13 cellular contexts compared by ENCODE assay signal in the genomic region with DNA sequence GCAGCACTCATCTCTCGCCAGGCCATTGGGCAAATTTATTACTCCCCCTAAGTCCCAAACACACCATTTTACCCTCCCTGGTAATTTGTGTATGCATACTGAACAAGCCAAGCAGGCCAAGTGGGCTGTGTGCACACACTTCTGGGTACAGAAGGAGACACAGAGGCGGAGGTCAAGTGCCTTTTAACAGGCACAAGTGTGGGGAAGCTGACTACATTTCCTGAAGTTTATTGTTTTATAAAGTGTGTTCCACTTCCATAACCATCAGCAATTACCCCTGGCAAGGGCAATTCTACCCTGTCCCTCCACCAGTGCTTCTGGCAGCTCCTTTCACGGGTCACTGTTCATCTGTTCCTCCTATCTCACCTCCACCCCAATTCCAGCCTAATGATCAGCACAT.
"Had no signal": no experiment of that assay in that cellular context is flagged by ENCODE, and none has a peak within 500 bp of the region (broad histone marks: within the 10 kb centered on the region; RNA-seq: fewer than 3 reads in every experiment).

No MANE protein-coding gene starts in this region.

- H3K4me3 ChIP-seq: pancreas, stomach, vagina had no signal

- H3K4me1 ChIP-seq: foreskin keratinocyte, pancreas had no signal

- H3K27ac ChIP-seq: brain microvascular endothelial cell, foreskin keratinocyte, pancreas, stomach, vagina had no signal

- ATAC-seq: activated naive CD4-positive, alpha-beta T cell treated with anti-CD3 and anti-CD28 coated beads, Interleukin-2, amount 50 U/mL, for 72 hours; foreskin keratinocyte; left cardiac atrium; pancreas had no signal

- H3K9me3 ChIP-seq: pancreas, stomach, vagina had no signal

- H3K27me3 ChIP-seq: brain microvascular endothelial cell, foreskin keratinocyte, pancreas, stomach, vagina had no signal

- DNase-seq: activated CD4-positive, alpha-beta T cell treated with anti-CD3 and anti-CD28 coated beads, Interleukin-2, amount 50 U/mL, for 1 hour; activated effector memory CD4-positive, alpha-beta T cell treated with anti-CD3 and anti-CD28 coated beads, Interleukin-2, amount 50 U/mL, for 16 hours; activated T-cell treated with anti-CD3 and anti-CD28 coated beads, Interleukin-2, amount 50 U/mL, for 1 hour; brain microvascular endothelial cell; foreskin keratinocyte; head of caudate nucleus; left cardiac atrium; mesenchymal stem cell; pancreas; stimulated activated CD4-positive, alpha-beta T cell treated with anti-CD3 and anti-CD28 coated beads, Interleukin-4, amount 100 ng/mL, for 1 hour; stomach had no signal
